In the genomic region with DNA sequence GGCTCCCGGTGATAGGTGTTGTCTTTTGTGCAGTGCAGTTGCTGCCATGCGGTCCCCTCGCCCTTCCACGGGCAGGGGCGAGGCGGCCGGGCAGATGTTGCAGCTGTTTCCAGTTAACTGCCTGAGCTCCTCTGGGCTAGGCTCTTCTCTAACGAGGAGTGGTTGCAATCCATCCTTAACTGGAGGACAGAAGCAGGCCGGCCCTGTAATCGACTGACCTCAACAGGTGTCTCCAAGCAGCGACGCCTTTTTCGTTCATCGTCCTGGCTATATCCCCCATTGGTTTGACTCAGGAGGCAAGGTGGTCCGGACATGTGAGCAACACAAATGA, we compare ENCODE assay signal across 8 cellular contexts. TPM values are rescaled to one million over a fixed set of nuclear protein-coding genes. Genes with fewer than 3 reads are reported as not detected.
A peak's percentile ranks its signal among the peaks of the same experiment; 100 is the strongest.
DNase-seq lines count a peak whose midpoint lies in the region; ATAC-seq and TF ChIP-seq lines count a peak whose summit lies in the region.

No MANE protein-coding gene starts in this region.

- peak overlapping the region; percentile 88 for H3K27ac ChIP-seq in foreskin keratinocyte

- H3K27me3 Mint-ChIP-seq in stimulated activated naive CD8-positive, alpha-beta T cell treated with anti-CD3 and anti-CD28 coated beads, Interleukin-15, Interleukin-2, amounts not matched to agents 100 ng/mL and 50 ng/mL, for 24 hours: peaks cover 11% of the 10 kb centered on the region
- H3K27me3 Mint-ChIP-seq in WTC11 (ENCODE audit: low read depth): no peaks in the 10 kb centered on the region

- no peaks in the 10 kb centered on the region for H3K27me3 ChIP-seq in foreskin keratinocyte

- H3K4me3 Mint-ChIP-seq in stimulated activated naive CD8-positive, alpha-beta T cell treated with anti-CD3 and anti-CD28 coated beads, Interleukin-15, Interleukin-2, amounts not matched to agents 100 ng/mL and 50 ng/mL, for 24 hours: peak overlapping the region; percentile 83
- peak overlapping the region; percentile 82 for H3K4me3 Mint-ChIP-seq in WTC11

- no peak for ATAC-seq in stimulated activated naive CD8-positive, alpha-beta T cell treated with anti-CD3 and anti-CD28 coated beads, Interleukin-15, Interleukin-2, amounts not matched to agents 100 U/mL and 50 U/mL, for 24 hours
- peak; percentile 0; the same call in 1 of the 2 replicates for ATAC-seq in WTC11
- peak; percentile 9 for ATAC-seq in foreskin keratinocyte
- no peak for ATAC-seq in HG02610 (IDR thresholded peaks at IDR 0.05; ENCODE audit: unreplicated experiment)
- ATAC-seq in GM19328 (IDR thresholded peaks at IDR 0.05; ENCODE audit: unreplicated experiment): no peak

- peaks cover 15% of the 10 kb centered on the region for H3K36me3 Mint-ChIP-seq in stimulated activated naive CD8-positive, alpha-beta T cell treated with anti-CD3 and anti-CD28 coated beads, Interleukin-15, Interleukin-2, amounts not matched to agents 100 ng/mL and 50 ng/mL, for 24 hours (ENCODE audit: low read depth)
- H3K36me3 Mint-ChIP-seq in WTC11: peaks cover 25% of the 10 kb centered on the region

- peak overlapping the region; percentile 77 for H3K27ac Mint-ChIP-seq in stimulated activated naive CD8-positive, alpha-beta T cell treated with anti-CD3 and anti-CD28 coated beads, Interleukin-15, Interleukin-2, amounts not matched to agents 100 ng/mL and 50 ng/mL, for 24 hours
- peak overlapping the region; percentile 99 for H3K27ac Mint-ChIP-seq in WTC11

- no peak for DNase-seq in stimulated activated naive CD8-positive, alpha-beta T cell treated with anti-CD3 and anti-CD28 coated beads, Interleukin-15, Interleukin-2, amounts not matched to agents 100 U/mL and 50 U/mL, for 24 hours
- DNase-seq in WTC11 (ENCODE audit: low spot score) (no peak), foreskin keratinocyte (no peak), skeletal muscle cell (ENCODE audit: low read depth) (no peak), NCI-H2081 treated with DMSO at 0.1 percent for 48 hours (lab: John Stamatoyannopoulos, UW) (no peak)

- H3K4me1 ChIP-seq in foreskin keratinocyte: peaks cover 3% of the 10 kb centered on the region

- H3K4me1 Mint-ChIP-seq in stimulated activated naive CD8-positive, alpha-beta T cell treated with anti-CD3 and anti-CD28 coated beads, Interleukin-15, Interleukin-2, amounts not matched to agents 100 ng/mL and 50 ng/mL, for 24 hours (ENCODE audit: low read depth): peaks cover 34% of the 10 kb centered on the region
- peaks cover 46% of the 10 kb centered on the region for H3K4me1 Mint-ChIP-seq in WTC11

- POLR2A ChIA-PET in WTC11 (lab: Charles Lee): interaction anchor here (0.6 to 1.1 kb wide), 5 partner anchors 11 to 143 kb away, joined by 3 to 5 read pairs (median 4); no protein-coding TSS in a partner anchor

- peak overlapping the region; percentile 77 for H3K4me3 ChIP-seq in skeletal muscle cell (ENCODE audit: low read depth, low read length)

- no peak for TF ChIP-seq CTCF in WTC11 (IDR thresholded peaks at IDR 0.05)
- TF ChIP-seq CTCF in foreskin keratinocyte (conservative IDR thresholded peaks at IDR 0.05): no peak

- CTCF ChIA-PET in WTC11 (lab: Charles Lee): no interaction called here

- H3K9me3 Mint-ChIP-seq in stimulated activated naive CD8-positive, alpha-beta T cell treated with anti-CD3 and anti-CD28 coated beads, Interleukin-15, Interleukin-2, amounts not matched to agents 100 ng/mL and 50 ng/mL, for 24 hours: no peaks in the 10 kb centered on the region
- no peaks in the 10 kb centered on the region for H3K9me3 Mint-ChIP-seq in WTC11

TF ChIP-seq in WTC11, 78 proteins besides CTCF, POLR2A, EP300 and RAD21 (continues in another document):
- no peak for TF ChIP-seq TP53 (CRISPR knock-in tag; IDR thresholded peaks at IDR 0.05)
- TF ChIP-seq TCF7 (CRISPR knock-in tag; IDR thresholded peaks at IDR 0.05; ENCODE audit: low read depth): 0 out of 2 replicates have a peak, but pooled peaks have one; percentile 39
- no peak for TF ChIP-seq TEAD1 (CRISPR knock-in tag; IDR thresholded peaks at IDR 0.05)
- no peak for TF ChIP-seq PRRX2 (CRISPR knock-in tag; IDR thresholded peaks at IDR 0.05)
- TF ChIP-seq FOXP1 (CRISPR knock-in tag; IDR thresholded peaks at IDR 0.05; ENCODE audit: borderline replicate concordance): 0 out of 2 replicates have a peak, but pooled peaks have one; percentile 6
- TF ChIP-seq KAT7 (CRISPR knock-in tag; IDR thresholded peaks at IDR 0.05; ENCODE audit: borderline replicate concordance): 0 out of 2 replicates have a peak, but pooled peaks have one; percentile 14
- TF ChIP-seq, protein P1, sequence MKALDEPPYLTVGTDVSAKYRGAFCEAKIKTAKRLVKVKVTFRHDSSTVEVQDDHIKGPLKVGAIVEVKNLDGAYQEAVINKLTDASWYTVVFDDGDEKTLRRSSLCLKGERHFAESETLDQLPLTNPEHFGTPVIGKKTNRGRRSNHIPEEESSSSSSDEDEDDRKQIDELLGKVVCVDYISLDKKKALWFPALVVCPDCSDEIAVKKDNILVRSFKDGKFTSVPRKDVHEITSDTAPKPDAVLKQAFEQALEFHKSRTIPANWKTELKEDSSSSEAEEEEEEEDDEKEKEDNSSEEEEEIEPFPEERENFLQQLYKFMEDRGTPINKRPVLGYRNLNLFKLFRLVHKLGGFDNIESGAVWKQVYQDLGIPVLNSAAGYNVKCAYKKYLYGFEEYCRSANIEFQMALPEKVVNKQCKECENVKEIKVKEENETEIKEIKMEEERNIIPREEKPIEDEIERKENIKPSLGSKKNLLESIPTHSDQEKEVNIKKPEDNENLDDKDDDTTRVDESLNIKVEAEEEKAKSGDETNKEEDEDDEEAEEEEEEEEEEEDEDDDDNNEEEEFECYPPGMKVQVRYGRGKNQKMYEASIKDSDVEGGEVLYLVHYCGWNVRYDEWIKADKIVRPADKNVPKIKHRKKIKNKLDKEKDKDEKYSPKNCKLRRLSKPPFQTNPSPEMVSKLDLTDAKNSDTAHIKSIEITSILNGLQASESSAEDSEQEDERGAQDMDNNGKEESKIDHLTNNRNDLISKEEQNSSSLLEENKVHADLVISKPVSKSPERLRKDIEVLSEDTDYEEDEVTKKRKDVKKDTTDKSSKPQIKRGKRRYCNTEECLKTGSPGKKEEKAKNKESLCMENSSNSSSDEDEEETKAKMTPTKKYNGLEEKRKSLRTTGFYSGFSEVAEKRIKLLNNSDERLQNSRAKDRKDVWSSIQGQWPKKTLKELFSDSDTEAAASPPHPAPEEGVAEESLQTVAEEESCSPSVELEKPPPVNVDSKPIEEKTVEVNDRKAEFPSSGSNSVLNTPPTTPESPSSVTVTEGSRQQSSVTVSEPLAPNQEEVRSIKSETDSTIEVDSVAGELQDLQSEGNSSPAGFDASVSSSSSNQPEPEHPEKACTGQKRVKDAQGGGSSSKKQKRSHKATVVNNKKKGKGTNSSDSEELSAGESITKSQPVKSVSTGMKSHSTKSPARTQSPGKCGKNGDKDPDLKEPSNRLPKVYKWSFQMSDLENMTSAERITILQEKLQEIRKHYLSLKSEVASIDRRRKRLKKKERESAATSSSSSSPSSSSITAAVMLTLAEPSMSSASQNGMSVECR (CRISPR knock-in tag; IDR thresholded peaks at IDR 0.05; ENCODE audit: borderline replicate concordance): 0 out of 2 replicates have a peak, but pooled peaks have one; percentile 2
- no peak for TF ChIP-seq ZNF121 (CRISPR knock-in tag; IDR thresholded peaks at IDR 0.05)
- no peak for TF ChIP-seq ELF4 (CRISPR knock-in tag; IDR thresholded peaks at IDR 0.05; ENCODE audit: low read depth)
- TF ChIP-seq, protein P2, sequence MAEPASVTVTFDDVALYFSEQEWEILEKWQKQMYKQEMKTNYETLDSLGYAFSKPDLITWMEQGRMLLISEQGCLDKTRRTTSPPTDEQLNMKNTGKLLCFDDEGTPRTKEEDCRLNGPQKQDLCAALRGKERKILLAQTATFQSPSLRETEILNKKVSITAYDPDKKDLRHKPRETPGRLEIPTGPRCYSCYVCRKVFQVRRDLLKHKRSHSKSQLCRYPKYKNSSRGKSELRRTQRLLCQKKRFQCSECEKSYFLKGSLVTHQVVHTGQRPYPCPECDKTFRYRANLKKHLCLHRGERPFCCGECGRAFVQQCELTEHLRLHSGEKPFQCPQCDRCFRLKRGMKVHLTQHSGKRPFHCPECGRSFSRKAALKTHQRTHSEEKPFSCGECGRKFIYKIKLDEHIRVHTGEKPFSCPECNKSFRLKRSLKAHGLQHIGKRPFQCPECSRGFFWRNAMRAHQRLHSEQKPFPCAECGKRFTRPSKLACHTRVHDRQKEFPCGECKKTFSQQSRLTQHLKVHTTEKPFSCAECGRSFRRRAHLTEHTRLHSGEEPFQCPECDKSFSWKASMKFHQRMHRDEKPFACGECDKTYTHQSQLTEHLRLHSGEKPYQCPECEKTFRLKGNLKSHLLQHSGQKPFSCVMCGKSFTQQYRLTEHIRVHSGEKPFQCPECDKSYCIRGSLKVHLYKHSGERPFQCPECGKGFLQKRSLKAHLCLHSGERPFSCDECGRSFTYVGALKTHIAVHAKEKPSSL (CRISPR knock-in tag; conservative IDR thresholded peaks at IDR 0.05): no peak
- no peak for TF ChIP-seq ZNF423 (CRISPR knock-in tag; IDR thresholded peaks at IDR 0.05)
- TF ChIP-seq, protein P3, sequence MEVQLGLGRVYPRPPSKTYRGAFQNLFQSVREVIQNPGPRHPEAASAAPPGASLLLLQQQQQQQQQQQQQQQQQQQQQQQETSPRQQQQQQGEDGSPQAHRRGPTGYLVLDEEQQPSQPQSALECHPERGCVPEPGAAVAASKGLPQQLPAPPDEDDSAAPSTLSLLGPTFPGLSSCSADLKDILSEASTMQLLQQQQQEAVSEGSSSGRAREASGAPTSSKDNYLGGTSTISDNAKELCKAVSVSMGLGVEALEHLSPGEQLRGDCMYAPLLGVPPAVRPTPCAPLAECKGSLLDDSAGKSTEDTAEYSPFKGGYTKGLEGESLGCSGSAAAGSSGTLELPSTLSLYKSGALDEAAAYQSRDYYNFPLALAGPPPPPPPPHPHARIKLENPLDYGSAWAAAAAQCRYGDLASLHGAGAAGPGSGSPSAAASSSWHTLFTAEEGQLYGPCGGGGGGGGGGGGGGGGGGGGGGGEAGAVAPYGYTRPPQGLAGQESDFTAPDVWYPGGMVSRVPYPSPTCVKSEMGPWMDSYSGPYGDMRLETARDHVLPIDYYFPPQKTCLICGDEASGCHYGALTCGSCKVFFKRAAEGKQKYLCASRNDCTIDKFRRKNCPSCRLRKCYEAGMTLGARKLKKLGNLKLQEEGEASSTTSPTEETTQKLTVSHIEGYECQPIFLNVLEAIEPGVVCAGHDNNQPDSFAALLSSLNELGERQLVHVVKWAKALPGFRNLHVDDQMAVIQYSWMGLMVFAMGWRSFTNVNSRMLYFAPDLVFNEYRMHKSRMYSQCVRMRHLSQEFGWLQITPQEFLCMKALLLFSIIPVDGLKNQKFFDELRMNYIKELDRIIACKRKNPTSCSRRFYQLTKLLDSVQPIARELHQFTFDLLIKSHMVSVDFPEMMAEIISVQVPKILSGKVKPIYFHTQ (CRISPR knock-in tag; IDR thresholded peaks at IDR 0.05): peak; percentile 78; the same call in 1 of the 2 replicates
- no peak for TF ChIP-seq SMAD4 (CRISPR knock-in tag; IDR thresholded peaks at IDR 0.05)

RNA-seq across cellular contexts. Expression of a gene that starts 1.9 kb away (rescaled TPM):
- total RNA-seq in WTC11 (2021): 72.5 to 88.8 TPM (median 82.2 TPM) in 3 replicates
- 51.2 and 59.5 TPM in 2 replicates for total RNA-seq in foreskin keratinocyte
- 33.4 and 42.3 TPM in 2 replicates for polyA plus RNA-seq in foreskin keratinocyte

Comparison
In these comparisons a context has a peak if more than half of its experiments do, and no peak if none do; other contexts are left out.
1. ATAC-seq: peak in WTC11 (single experiment) and foreskin keratinocyte (single experiment); none in stimulated activated naive CD8-positive, alpha-beta T cell treated with anti-CD3 and anti-CD28 coated beads, Interleukin-15, Interleukin-2, amounts not matched to agents 100 U/mL and 50 U/mL, for 24 hours (single experiment), HG02610 (single experiment) and GM19328 (single experiment).